In genomic region chr6:127790571-127790970, GRCh38 we compare ENCODE assay signal across 29 cellular contexts.
"Had no signal": no experiment of that assay in that cellular context is flagged by ENCODE, and none has a peak within 500 bp of the region (broad histone marks: within the 10 kb centered on the region; RNA-seq: fewer than 3 reads in every experiment).

No MANE protein-coding gene starts in this region.

- ATAC-seq: gastrocnemius medialis, left cardiac atrium, left ventricle myocardium superior, mucosa of descending colon had no signal

- DNase-seq: activated CD4-positive, alpha-beta memory T cell treated with anti-CD3 and anti-CD28 coated beads for 36 hours; activated CD4-positive, alpha-beta T cell treated with anti-CD3 and anti-CD28 coated beads for 48 hours; activated CD8-positive, alpha-beta memory T cell treated with anti-CD3 and anti-CD28 coated beads, Interleukin-2, amount 50 U/mL, for 4 hours; activated gamma-delta T cell; activated naive CD4-positive, alpha-beta T cell treated with anti-CD3 and anti-CD28 coated beads, Interleukin-2, amount 50 U/mL, for 16 hours; activated T-cell treated with anti-CD3 and anti-CD28 coated beads, Interleukin-2, amount 50 U/mL, for 1 hour; adrenal gland; effector CD4-positive, alpha-beta T cell; gastrocnemius medialis; glutamatergic neuron; islet precursor cell; left cardiac atrium; left ventricle myocardium superior; occipital lobe; SJCRH30; stimulated activated CD4-positive, alpha-beta T cell treated with anti-CD3 and anti-CD28 coated beads, Interleukin-15, amount 100 ng/mL, for 24 hours; stimulated activated CD4-positive, alpha-beta T cell treated with anti-CD3 and anti-CD28 coated beads, Interleukin-2, amount 100 ng/mL, for 24 hours; substantia nigra; T-helper 1 cell; thyroid gland had no signal

- H3K36me3 ChIP-seq: adrenal gland, gastrocnemius medialis, right atrium auricular region, SJCRH30, thyroid gland, upper lobe of left lung had no signal

- H3K27ac ChIP-seq: adrenal gland, gastrocnemius medialis, hepatocyte, parathyroid adenoma, right atrium auricular region, SJCRH30, thyroid gland, upper lobe of left lung, VCaP had no signal

- H3K9me3 ChIP-seq: adrenal gland, gastrocnemius medialis, mucosa of descending colon, right atrium auricular region, SJCRH30, thyroid gland, upper lobe of left lung had no signal

- H3K27me3 ChIP-seq: adrenal gland, gastrocnemius medialis, hepatocyte, right atrium auricular region, SJCRH30, thyroid gland, upper lobe of left lung had no signal

- H3K27ac Mint-ChIP-seq: activated CD4-positive, alpha-beta memory T cell treated with anti-CD3 and anti-CD28 coated beads for 36 hours; stimulated activated naive CD8-positive, alpha-beta T cell treated with anti-CD3 and anti-CD28 coated beads, Interleukin-15, Interleukin-2, amounts not matched to agents 100 ng/mL and 50 ng/mL, for 24 hours had no signal

- H3K4me1 ChIP-seq: adrenal gland, gastrocnemius medialis, parathyroid adenoma, right atrium auricular region, SJCRH30, thyroid gland, upper lobe of left lung had no signal

- H3K27me3 Mint-ChIP-seq: activated CD4-positive, alpha-beta memory T cell treated with anti-CD3 and anti-CD28 coated beads for 36 hours; stimulated activated naive CD8-positive, alpha-beta T cell treated with anti-CD3 and anti-CD28 coated beads, Interleukin-15, Interleukin-2, amounts not matched to agents 100 ng/mL and 50 ng/mL, for 24 hours had no signal

- H3K9me3 Mint-ChIP-seq: activated CD4-positive, alpha-beta memory T cell treated with anti-CD3 and anti-CD28 coated beads for 36 hours; activated T-helper 1 cell treated with anti-CD3 and anti-CD28 coated beads, Interleukin-12 subunit alpha, Interleukin-12 subunit beta, Interleukin-2, Interleukin-4 antibody, amounts not matched to agents 30 ng/mL and 10 ng/mL and 1 ng/mL, durations not matched to agents 14 hours and 24 hours and 36 hours; neural crest cell had no signal

- H3K4me1 Mint-ChIP-seq: neural crest cell had no signal

- H3K4me3 Mint-ChIP-seq: activated CD4-positive, alpha-beta memory T cell treated with anti-CD3 and anti-CD28 coated beads for 36 hours; activated T-helper 1 cell treated with anti-CD3 and anti-CD28 coated beads, Interleukin-12 subunit alpha, Interleukin-12 subunit beta, Interleukin-2, Interleukin-4 antibody, amounts not matched to agents 30 ng/mL and 10 ng/mL and 1 ng/mL, durations not matched to agents 14 hours and 24 hours and 36 hours; neural crest cell; stimulated activated naive CD8-positive, alpha-beta T cell treated with anti-CD3 and anti-CD28 coated beads, Interleukin-15, Interleukin-2, amounts not matched to agents 100 ng/mL and 50 ng/mL, for 24 hours had no signal

- H3K4me3 ChIP-seq: adrenal gland, gastrocnemius medialis, hepatocyte, mucosa of descending colon, right atrium auricular region, SJCRH30, thyroid gland, upper lobe of left lung had no signal
